1 cellular context compared by ENCODE assay signal in genomic region chr10:124217906-124218769, GRCh38.
TF ChIP-seq lines count a peak whose summit lies in the region.

No MANE protein-coding gene starts in this region.

TF ChIP-seq in H1, 55 proteins besides CTCF, POLR2A, EP300 and RAD21 (continued from another document):
- TF ChIP-seq CHD7 (IDR thresholded peaks at IDR 0.05; ENCODE audit: insufficient replicate concordance, low read length) (no peak), KDM1A (IDR thresholded peaks at IDR 0.05; ENCODE audit: borderline replicate concordance, low read length) (no peak), RNF2 (IDR thresholded peaks at IDR 0.05; ENCODE audit: borderline replicate concordance, low read depth, low read length, missing control alignments, poor library complexity, severe bottlenecking) (no peak), SP4 (IDR thresholded peaks at IDR 0.05; ENCODE audit: low read length) (no peak), NANOG (IDR thresholded peaks at IDR 0.05; ENCODE audit: insufficient read depth, low read depth, low read length, poor library complexity, severe bottlenecking) (no peak), TAF7 (optimal IDR thresholded peaks at IDR 0.05; ENCODE audit: borderline replicate concordance, low read depth, low read length) (no peak)
